ENCODE assay signal across 13 cellular contexts in genomic region chr21:43721939-43722338, GRCh38. TPM values are rescaled to one million over a fixed set of nuclear protein-coding genes. Genes with fewer than 3 reads are reported as not detected.
DNase-seq lines count a peak whose midpoint lies in the region; ATAC-seq and TF ChIP-seq lines count a peak whose summit lies in the region.
"Had no signal": no experiment of that assay in that cellular context is flagged by ENCODE, and none has a peak within 500 bp of the region (broad histone marks: within the 10 kb centered on the region; RNA-seq: fewer than 3 reads in every experiment).

No MANE protein-coding gene starts in this region.

- H3K27ac ChIP-seq in endodermal cell (ENCODE audit: low read depth, low read length), result no peak overlapping the region

- H3K4me1 ChIP-seq in NT2/D1 (ENCODE audit: insufficient read depth, insufficient read length) (peaks cover 25% of the 10 kb centered on the region), endodermal cell (ENCODE audit: control insufficient read depth, insufficient read depth, low read length) (no peaks in the 10 kb centered on the region)

- WGBS in endodermal cell (ENCODE audit: insufficient coverage in 1 of 2, insufficient read length in 1 of 2), 2 experiments, result 96 to 98% methylated on average over 2 to 3 of the region's 3 CpGs

- H3K27me3 Mint-ChIP-seq in activated CD4-positive, alpha-beta T cell treated with anti-CD3 and anti-CD28 coated beads for 36 hours, result no peaks in the 10 kb centered on the region
- H3K27me3 Mint-ChIP-seq in endodermal cell (ENCODE audit: insufficient read depth), result peaks cover 9% of the 10 kb centered on the region
- no peaks in the 10 kb centered on the region for H3K27me3 Mint-ChIP-seq in stimulated activated naive B cell treated with anti-CD40 and anti-IgM and Interleukin-4, amounts not matched to agents 10 μg/mL and 1 μg/mL and 100 μg/mL, for 72 hours

- H3K27me3 ChIP-seq in NT2/D1 (ENCODE audit: insufficient read depth, insufficient read length) (peaks cover 34% of the 10 kb centered on the region), endodermal cell (ENCODE audit: control insufficient read depth, insufficient read depth, low read length, poor library complexity, severe bottlenecking) (peaks cover 6% of the 10 kb centered on the region)

- H3K4me3 ChIP-seq in NT2/D1 (ENCODE audit: insufficient read length, low read depth), result no peak overlapping the region
- no peak overlapping the region for H3K4me3 ChIP-seq in endodermal cell (ENCODE audit: low read length)

- no peaks in the 10 kb centered on the region for H3K9me3 Mint-ChIP-seq in activated CD4-positive, alpha-beta T cell treated with anti-CD3 and anti-CD28 coated beads for 36 hours (ENCODE audit: low read depth)
- no peaks in the 10 kb centered on the region for H3K9me3 Mint-ChIP-seq in endodermal cell
- peaks cover 0 to 3% of the 10 kb centered on the region in 2 donors for H3K9me3 Mint-ChIP-seq in stimulated activated naive B cell treated with anti-CD40 and anti-IgM and Interleukin-4, amounts not matched to agents 10 μg/mL and 1 μg/mL and 100 μg/mL, for 72 hours

- peak overlapping the region; percentile 12 for H3K4me3 Mint-ChIP-seq in activated CD4-positive, alpha-beta T cell treated with anti-CD3 and anti-CD28 coated beads for 36 hours
- H3K4me3 Mint-ChIP-seq in endodermal cell, result no peak overlapping the region
- H3K4me3 Mint-ChIP-seq in stimulated activated naive B cell treated with anti-CD40 and anti-IgM and Interleukin-4, amounts not matched to agents 10 μg/mL and 1 μg/mL and 100 μg/mL, for 72 hours, result peak overlapping the region in 1 of 2 donors; percentile 29

- intact Hi-C loops in activated CD4-positive, alpha-beta T cell treated with anti-CD3 and anti-CD28 coated beads for 36 hours (cut with DNase I, micrococcal nuclease), result no loop called here

- POLR2A ChIA-PET in activated CD4-positive, alpha-beta T cell treated with anti-CD3 and anti-CD28 coated beads for 36 hours (lab: Charles Lee), result no interaction called here

- H3K27ac Mint-ChIP-seq in activated CD4-positive, alpha-beta T cell treated with anti-CD3 and anti-CD28 coated beads for 36 hours, result no peak overlapping the region
- H3K27ac Mint-ChIP-seq in endodermal cell, result no peak overlapping the region
- H3K27ac Mint-ChIP-seq in stimulated activated naive B cell treated with anti-CD40 and anti-IgM and Interleukin-4, amounts not matched to agents 10 μg/mL and 1 μg/mL and 100 μg/mL, for 72 hours, result peak overlapping the region; percentile 57

- peaks cover 16% of the 10 kb centered on the region for H3K36me3 Mint-ChIP-seq in activated CD4-positive, alpha-beta T cell treated with anti-CD3 and anti-CD28 coated beads for 36 hours (ENCODE audit: low read depth)
- peaks cover 2% of the 10 kb centered on the region for H3K36me3 Mint-ChIP-seq in endodermal cell (ENCODE audit: low read depth)
- peaks cover 15 to 40% of the 10 kb centered on the region in 2 donors for H3K36me3 Mint-ChIP-seq in stimulated activated naive B cell treated with anti-CD40 and anti-IgM and Interleukin-4, amounts not matched to agents 10 μg/mL and 1 μg/mL and 100 μg/mL, for 72 hours

- H3K9me3 ChIP-seq in NT2/D1 (ENCODE audit: insufficient read depth, low read length) (no peaks in the 10 kb centered on the region), endodermal cell (ENCODE audit: control insufficient read depth, low read length) (no peaks in the 10 kb centered on the region)

- CTCF ChIA-PET in activated CD4-positive, alpha-beta T cell treated with anti-CD3 and anti-CD28 coated beads for 36 hours (lab: Charles Lee), result no interaction called here

- TF ChIP-seq CTCF in endodermal cell (conservative IDR thresholded peaks at IDR 0.05), result no peak

- ATAC-seq in activated CD4-positive, alpha-beta T cell treated with anti-CD3 and anti-CD28 coated beads for 36 hours, result no peak
- ATAC-seq in stimulated activated naive B cell treated with anti-CD40 and anti-IgM and Interleukin-4, amounts not matched to agents 10 μg/mL and 1 μg/mL and 100 μg/mL, for 72 hours (replicated peaks), result no peak
- ATAC-seq in HG03139 (IDR thresholded peaks at IDR 0.05; ENCODE audit: unreplicated experiment) (no peak), GM18517 (IDR thresholded peaks at IDR 0.05; ENCODE audit: unreplicated experiment) (no peak), GM18502 (IDR thresholded peaks at IDR 0.05; ENCODE audit: poor library complexity, unreplicated experiment) (no peak)
- ATAC-seq: activated CD4-positive, CD25-positive, alpha-beta regulatory T cell treated with anti-CD3 and anti-CD28 coated beads, Interleukin-2, amount 50 U/mL, for 24 hours; stimulated activated naive CD8-positive, alpha-beta T cell treated with anti-CD3 and anti-CD28 coated beads, Interleukin-15, Interleukin-2, amounts not matched to agents 100 U/mL and 50 U/mL, for 24 hours had no signal

- DNase-seq in activated CD4-positive, alpha-beta T cell treated with anti-CD3 and anti-CD28 coated beads for 36 hours, result no peak
- no peak for DNase-seq in activated CD4-positive, alpha-beta T cell treated with anti-CD3 and anti-CD28 coated beads for 4 hours
- DNase-seq in NT2/D1 (ENCODE audit: low read depth, low spot score) (no peak), endodermal cell (peak; percentile 31)
- no peak for DNase-seq in stimulated activated naive B cell treated with anti-CD40 and anti-IgM and Interleukin-4, amounts not matched to agents 10 μg/mL and 1 μg/mL and 100 μg/mL, for 72 hours
- DNase-seq: DMS53; hypothalamus; NCI-H1048; stimulated activated naive CD8-positive, alpha-beta T cell treated with anti-CD3 and anti-CD28 coated beads, Interleukin-15, Interleukin-2, amounts not matched to agents 100 U/mL and 50 U/mL, for 24 hours had no signal

- peaks cover 40% of the 10 kb centered on the region for H3K36me3 ChIP-seq in NT2/D1 (ENCODE audit: insufficient read depth, insufficient read length, low read length)
- no peaks in the 10 kb centered on the region for H3K36me3 ChIP-seq in endodermal cell (ENCODE audit: control insufficient read depth, insufficient read depth, low read length)

- peaks cover 43% of the 10 kb centered on the region for H3K4me1 Mint-ChIP-seq in activated CD4-positive, alpha-beta T cell treated with anti-CD3 and anti-CD28 coated beads for 36 hours
- peaks cover 7% of the 10 kb centered on the region for H3K4me1 Mint-ChIP-seq in endodermal cell
- H3K4me1 Mint-ChIP-seq in stimulated activated naive B cell treated with anti-CD40 and anti-IgM and Interleukin-4, amounts not matched to agents 10 μg/mL and 1 μg/mL and 100 μg/mL, for 72 hours, result peaks cover 56 to 87% of the 10 kb centered on the region in 2 donors

- H3K9ac ChIP-seq in NT2/D1 (ENCODE audit: insufficient read length, low read depth) (peak overlapping the region; percentile 21), endodermal cell (ENCODE audit: extremely low read depth, low read length, poor library complexity, severe bottlenecking) (no peak overlapping the region)

RNA-seq across cellular contexts. Expression of gene PDXK, which starts 3.0 kb away (rescaled TPM):
- total RNA-seq in activated CD4-positive, alpha-beta T cell treated with anti-CD3 and anti-CD28 coated beads for 36 hours, result 100 to 1,000 TPM in 1 of 2 experiments, 10 to 100 TPM in 1; 96.9 to 117 TPM
- 100 to 1,000 TPM in 1 of 2 donors, 10 to 100 TPM in 1; 90.9 to 105 TPM for total RNA-seq in endodermal cell
- 35.6 TPM for polyA plus RNA-seq in endodermal cell (2013, experiment 1 of 2)
- polyA plus RNA-seq in endodermal cell (2013, experiment 2 of 2), result 40.5 TPM

RNA-seq across cellular contexts. Expression of gene CSTB, which starts 54.2 kb away (rescaled TPM):
- 10 to 100 TPM; 29.9 to 30.9 TPM for total RNA-seq in activated CD4-positive, alpha-beta T cell treated with anti-CD3 and anti-CD28 coated beads for 36 hours
- total RNA-seq in endodermal cell, result 10 to 100 TPM; 50.0 to 54.5 TPM
- 36.1 TPM for polyA plus RNA-seq in endodermal cell (2013, experiment 1 of 2)
- polyA plus RNA-seq in endodermal cell (2013, experiment 2 of 2), result 33.5 TPM
